ENCODE assay signal across 12 cellular contexts in genomic region chr3:105829229-105829628, GRCh38. TPM values are rescaled to one million over a fixed set of nuclear protein-coding genes. Genes with fewer than 3 reads are reported as not detected.
A peak's percentile ranks its signal among the peaks of the same experiment; 100 is the strongest.
DNase-seq lines count a peak whose midpoint lies in the region; ATAC-seq and TF ChIP-seq lines count a peak whose summit lies in the region.
"Had no signal": no experiment of that assay in that cellular context is flagged by ENCODE, and none has a peak within 500 bp of the region (broad histone marks: within the 10 kb centered on the region; RNA-seq: fewer than 3 reads in every experiment).

No MANE protein-coding gene starts in this region.

- peak overlapping the region; percentile 27 to 74 (median 68) for H3K27ac Mint-ChIP-seq in CD4-positive, CD25-positive, alpha-beta regulatory T cell
- peak overlapping the region; percentile 88 for H3K27ac Mint-ChIP-seq in activated T-helper 17 cell treated with anti-CD3 and anti-CD28 coated beads, Interleukin-2, amount 50 U/mL, for 72 hours
- H3K27ac Mint-ChIP-seq in memory B cell, result no peak overlapping the region

- H3K9me3 ChIP-seq in CD4-positive, CD25-positive, alpha-beta regulatory T cell (ENCODE audit: control insufficient read depth in 2 of 2, low read length in 2 of 2), result no peaks in the 10 kb centered on the region
- H3K9me3 ChIP-seq: HAP-1 had no signal

- H3K27me3 Mint-ChIP-seq in CD4-positive, CD25-positive, alpha-beta regulatory T cell, result no peaks in the 10 kb centered on the region
- no peaks in the 10 kb centered on the region for H3K27me3 Mint-ChIP-seq in activated T-helper 17 cell treated with anti-CD3 and anti-CD28 coated beads, Interleukin-2, amount 50 U/mL, for 72 hours
- H3K27me3 Mint-ChIP-seq in memory B cell, result no peaks in the 10 kb centered on the region

- no peak overlapping the region for H3K4me3 ChIP-seq in CD4-positive, CD25-positive, alpha-beta regulatory T cell (ENCODE audit: low read depth, low read length)
- no peak overlapping the region for H3K4me3 ChIP-seq in LNCaP clone FGC (ENCODE audit: low read depth, low read length)
- H3K4me3 ChIP-seq: HAP-1 had no signal

- peaks cover 29 to 73% (median 66%) of the 10 kb centered on the region in 4 donors for H3K4me1 Mint-ChIP-seq in CD4-positive, CD25-positive, alpha-beta regulatory T cell
- peaks cover 54% of the 10 kb centered on the region for H3K4me1 Mint-ChIP-seq in activated T-helper 17 cell treated with anti-CD3 and anti-CD28 coated beads, Interleukin-2, amount 50 U/mL, for 72 hours
- H3K4me1 Mint-ChIP-seq in memory B cell, result peaks cover 37% of the 10 kb centered on the region

- no peaks in the 10 kb centered on the region for H3K36me3 ChIP-seq in CD4-positive, CD25-positive, alpha-beta regulatory T cell (ENCODE audit: control insufficient read depth, insufficient read depth, low read length)
- H3K36me3 ChIP-seq: HAP-1 had no signal

- H3K4me1 ChIP-seq in CD4-positive, CD25-positive, alpha-beta regulatory T cell (ENCODE audit: control insufficient read depth, insufficient read depth, low read length, poor library complexity, severe bottlenecking), result peaks cover 37% of the 10 kb centered on the region

- H3K27ac ChIP-seq in CD4-positive, CD25-positive, alpha-beta regulatory T cell (ENCODE audit: insufficient read depth, low read length, poor library complexity, severe bottlenecking), result no peak overlapping the region

- H3K36me3 Mint-ChIP-seq in CD4-positive, CD25-positive, alpha-beta regulatory T cell, result peaks cover 34% of the 10 kb centered on the region
- peaks cover 86% of the 10 kb centered on the region for H3K36me3 Mint-ChIP-seq in activated T-helper 17 cell treated with anti-CD3 and anti-CD28 coated beads, Interleukin-2, amount 50 U/mL, for 72 hours (ENCODE audit: low read depth)
- peaks cover 24% of the 10 kb centered on the region for H3K36me3 Mint-ChIP-seq in memory B cell

- peaks cover 0 to 2% (median 0%) of the 10 kb centered on the region in 7 donors for H3K9me3 Mint-ChIP-seq in CD4-positive, CD25-positive, alpha-beta regulatory T cell
- no peaks in the 10 kb centered on the region for H3K9me3 Mint-ChIP-seq in activated T-helper 17 cell treated with anti-CD3 and anti-CD28 coated beads, Interleukin-2, amount 50 U/mL, for 72 hours
- no peaks in the 10 kb centered on the region for H3K9me3 Mint-ChIP-seq in memory B cell

- peak overlapping the region in 1 of 4 donors; percentile 27 for H3K4me3 Mint-ChIP-seq in CD4-positive, CD25-positive, alpha-beta regulatory T cell
- H3K4me3 Mint-ChIP-seq in activated T-helper 17 cell treated with anti-CD3 and anti-CD28 coated beads, Interleukin-2, amount 50 U/mL, for 72 hours, result peak overlapping the region; percentile 71
- H3K4me3 Mint-ChIP-seq in memory B cell, result peak overlapping the region; percentile 7

- no peak for ATAC-seq in CD4-positive, CD25-positive, alpha-beta regulatory T cell (ENCODE audit: low read depth in 2 of 2)
- ATAC-seq in activated T-helper 17 cell treated with anti-CD3 and anti-CD28 coated beads, Interleukin-2, amount 50 U/mL, for 72 hours (replicated peaks), result no peak
- no peak for ATAC-seq in memory B cell (ENCODE audit: low read depth)
- ATAC-seq in HG02870 (IDR thresholded peaks at IDR 0.05; ENCODE audit: unreplicated experiment), result no peak
- no peak for ATAC-seq in GM19395 (IDR thresholded peaks at IDR 0.05; ENCODE audit: unreplicated experiment)
- no peak for ATAC-seq in GM18502 (IDR thresholded peaks at IDR 0.05; ENCODE audit: poor library complexity, unreplicated experiment)
- no peak for ATAC-seq in HG02678 (IDR thresholded peaks at IDR 0.05; ENCODE audit: unreplicated experiment)

- no peak for DNase-seq in CD4-positive, CD25-positive, alpha-beta regulatory T cell
- DNase-seq in LNCaP clone FGC (ENCODE audit: low read depth) (peak; percentile 27), memory B cell (ENCODE audit: low spot score in 2 of 2) (no peak)
- DNase-seq: C1 segment of cervical spinal cord, NCI-H2081 treated with DMSO at 0.1 percent for 48 hours, OCI-M1 had no signal

- H3K27me3 ChIP-seq in CD4-positive, CD25-positive, alpha-beta regulatory T cell (ENCODE audit: control insufficient read depth, insufficient read depth, low read length), result no peaks in the 10 kb centered on the region

- TF ChIP-seq CTCF in LNCaP clone FGC (IDR thresholded peaks at IDR 0.05; ENCODE audit: control insufficient read depth, extremely low read depth, insufficient read depth), result no peak

RNA-seq across cellular contexts. Expression of gene CBLB, which starts 39.6 kb away (rescaled TPM):
- 83.1 TPM for total RNA-seq in CD4-positive, CD25-positive, alpha-beta regulatory T cell
- 10 to 100 TPM; 23.9 to 36.4 (median 29.9) TPM for polyA plus RNA-seq in CD4-positive, CD25-positive, alpha-beta regulatory T cell
- total RNA-seq in activated T-helper 17 cell treated with anti-CD3 and anti-CD28 coated beads, Interleukin-2, amount 50 U/mL, for 72 hours, result 100 to 1,000 TPM in 1 of 2 donors, 10 to 100 TPM in 1; 41.4 to 110 TPM
